ENCODE assay signal across 7 cellular contexts in genomic region chr2:89237783-89238182, GRCh38.
DNase-seq lines count a peak whose midpoint lies in the region; ATAC-seq, FAIRE-seq and TF ChIP-seq lines count a peak whose summit lies in the region.
"Not testable (repeated sequence)": the region's sequence is repeated elsewhere in the genome, so short reads cannot be mapped to it uniquely, and the experiment has no call there.

No MANE protein-coding gene starts in this region.

- H3K79me2 ChIP-seq in PC-3 (ENCODE audit: low read length); K562 (ENCODE audit: control insufficient read depth, insufficient read depth, low read length): not testable (repeated sequence)

- not testable (repeated sequence) for BruUV-seq in PC-3 (replicated peaks; lab: Mats Ljungman, UMichigan); K562 (replicated peaks; lab: Mats Ljungman, UMichigan)

- TF ChIP-seq POLR2A in GM12891 (IDR thresholded peaks at IDR 0.05; ENCODE audit: low read depth, low read length); K562 (conservative IDR thresholded peaks at IDR 0.05); right lobe of liver (IDR thresholded peaks at IDR 0.05): not testable (repeated sequence)

- not testable (repeated sequence) for H4K20me1 ChIP-seq in PC-3 (ENCODE audit: low read length); K562 (replicated peaks; ENCODE audit: control insufficient read depth, insufficient read depth, low read length)

- peak; percentile 72 for FAIRE-seq in GM12891 (lab: Jason Lieb, UNC)
- not testable (repeated sequence) for FAIRE-seq in K562 (lab: Jason Lieb, UNC)

- not testable (repeated sequence) for H3K36me3 Mint-ChIP-seq in stimulated activated naive B cell treated with anti-CD40 and anti-IgM and Interleukin-4, amounts not matched to agents 10 μg/mL and 1 μg/mL and 100 μg/mL, for 72 hours

- DNase-seq in GM12891 (ENCODE audit: insufficient read length, low spot score); PC-3; K562 (ENCODE audit: extremely low read depth in 1 of 4, low spot score in 3 of 4); left lobe of liver (ENCODE audit: low spot score); right lobe of liver; stimulated activated naive B cell treated with anti-CD40 and anti-IgM and Interleukin-4, amounts not matched to agents 10 μg/mL and 1 μg/mL and 100 μg/mL, for 72 hours: not testable (repeated sequence)

- not testable (repeated sequence) for H3K4me3 Mint-ChIP-seq in stimulated activated naive B cell treated with anti-CD40 and anti-IgM and Interleukin-4, amounts not matched to agents 10 μg/mL and 1 μg/mL and 100 μg/mL, for 72 hours

- H3K27ac ChIP-seq in PC-3 (ENCODE audit: low read length); K562 (ENCODE audit: extremely low read depth, low read depth, low read length); right lobe of liver: not testable (repeated sequence)

- not testable (repeated sequence) for H3K9me3 Mint-ChIP-seq in stimulated activated naive B cell treated with anti-CD40 and anti-IgM and Interleukin-4, amounts not matched to agents 10 μg/mL and 1 μg/mL and 100 μg/mL, for 72 hours

- in situ Hi-C loops in K562 (cut with MboI), result not testable (repeated sequence)

- TF ChIP-seq CTCF in PC-3 (conservative IDR thresholded peaks at IDR 0.05; ENCODE audit: low read depth, low read length); K562 (IDR thresholded peaks at IDR 0.05 in 2 of 3, conservative IDR thresholded peaks at IDR 0.05 in 1 of 3; ENCODE audit: insufficient read depth in 2 of 3, low read depth in 1 of 3, low read length in 3 of 3); right lobe of liver (IDR thresholded peaks at IDR 0.05): not testable (repeated sequence)

- not testable (repeated sequence) for H3K9me3 ChIP-seq in PC-3 (ENCODE audit: low read length); K562 (replicated peaks; ENCODE audit: control insufficient read depth, insufficient read depth, low read depth, low read length); right lobe of liver

- ATAC-seq in HG02938 (IDR thresholded peaks at IDR 0.05; ENCODE audit: unreplicated experiment), result peak; percentile 47
- peak; percentile 43; the same call in 1 of the 2 replicates for ATAC-seq in PC-3
- ATAC-seq in K562, result peak; percentile 70; the same call in 2 of the 3 replicates
- ATAC-seq in left lobe of liver, result peak; percentile 60
- peak; percentile 33 to 60 (median 52) for ATAC-seq in right lobe of liver
- ATAC-seq in stimulated activated naive B cell treated with anti-CD40 and anti-IgM and Interleukin-4, amounts not matched to agents 10 μg/mL and 1 μg/mL and 100 μg/mL, for 72 hours (replicated peaks), result peak; percentile 31 to 49

- not testable (repeated sequence) for H3K27me3 ChIP-seq in PC-3 (ENCODE audit: low read length); K562 (ENCODE audit: control insufficient read depth in 2 of 2, insufficient read depth in 2 of 2, low read length in 2 of 2); right lobe of liver

- H3K9ac ChIP-seq in PC-3 (ENCODE audit: low read length); K562 (ENCODE audit: insufficient read depth in 1 of 2, low read depth in 2 of 2, low read length in 2 of 2): not testable (repeated sequence)

- TF ChIP-seq RAD21 in K562 (CRISPR knock-in tag; conservative IDR thresholded peaks at IDR 0.05 in 1 of 2, IDR thresholded peaks at IDR 0.05 in 1 of 2), result not testable (repeated sequence)

- not testable (repeated sequence) for H3K27me3 Mint-ChIP-seq in stimulated activated naive B cell treated with anti-CD40 and anti-IgM and Interleukin-4, amounts not matched to agents 10 μg/mL and 1 μg/mL and 100 μg/mL, for 72 hours

- intact Hi-C loops in PC-3 (cut with micrococcal nuclease); K562 (cut with micrococcal nuclease); right lobe of liver (cut with DNase I): not testable (repeated sequence)

- not testable (repeated sequence) for H3K9me1 ChIP-seq in K562 (ENCODE audit: control insufficient read depth, insufficient read depth, low read length)

- H3K27ac Mint-ChIP-seq in stimulated activated naive B cell treated with anti-CD40 and anti-IgM and Interleukin-4, amounts not matched to agents 10 μg/mL and 1 μg/mL and 100 μg/mL, for 72 hours, result not testable (repeated sequence)

- H3K36me3 ChIP-seq in PC-3 (ENCODE audit: low read depth, low read length); K562 (ENCODE audit: control insufficient read depth, insufficient read depth, low read length); right lobe of liver: not testable (repeated sequence)

- WGBS in K562 (ENCODE audit: insufficient coverage, low coverage, missing lambda C conversion rate), result no CpG with 5 or more reads among the region's 4 CpGs
- 88% methylated on average over 2 of the region's 4 CpGs for WGBS in right lobe of liver (ENCODE audit: insufficient coverage, low coverage, low lambda C conversion rate, missing lambda C conversion rate)

- H3K4me3 ChIP-seq in PC-3 (ENCODE audit: low read length); K562; right lobe of liver: not testable (repeated sequence)

- H3K9me2 ChIP-seq in PC-3 (replicated peaks; ENCODE audit: low read length), result not testable (repeated sequence)

- not testable (repeated sequence) for TF ChIP-seq EP300 in K562 (IDR thresholded peaks at IDR 0.05; ENCODE audit: low read length)

- H3F3A ChIP-seq in PC-3 (ENCODE audit: low read length, unreplicated experiment), result not testable (repeated sequence)

- H2AFZ ChIP-seq in PC-3 (ENCODE audit: low read length); K562 (ENCODE audit: low read depth, low read length): not testable (repeated sequence)

- POLR2A ChIA-PET in PC-3 (lab: Charles Lee; ENCODE audit: unreplicated experiment); K562 (lab: Yijun Ruan, JAX): not testable (repeated sequence)

- H3K4me1 ChIP-seq in PC-3 (ENCODE audit: insufficient read depth, low read length); K562 (replicated peaks in 1 of 2; ENCODE audit: control insufficient read depth in 2 of 2, insufficient read depth in 2 of 2, low read length in 2 of 2); right lobe of liver: not testable (repeated sequence)

- CTCF ChIA-PET in PC-3 (lab: Charles Lee); K562 (lab: Yijun Ruan, JAX; ENCODE audit: low intra/inter-chr PET ratio): not testable (repeated sequence)

- not testable (repeated sequence) for H3K4me1 Mint-ChIP-seq in stimulated activated naive B cell treated with anti-CD40 and anti-IgM and Interleukin-4, amounts not matched to agents 10 μg/mL and 1 μg/mL and 100 μg/mL, for 72 hours

- not testable (repeated sequence) for H3K4me2 ChIP-seq in PC-3 (ENCODE audit: low read length); K562 (ENCODE audit: insufficient read depth, low read length)
